13 cellular contexts compared by ENCODE assay signal in the genomic region with DNA sequence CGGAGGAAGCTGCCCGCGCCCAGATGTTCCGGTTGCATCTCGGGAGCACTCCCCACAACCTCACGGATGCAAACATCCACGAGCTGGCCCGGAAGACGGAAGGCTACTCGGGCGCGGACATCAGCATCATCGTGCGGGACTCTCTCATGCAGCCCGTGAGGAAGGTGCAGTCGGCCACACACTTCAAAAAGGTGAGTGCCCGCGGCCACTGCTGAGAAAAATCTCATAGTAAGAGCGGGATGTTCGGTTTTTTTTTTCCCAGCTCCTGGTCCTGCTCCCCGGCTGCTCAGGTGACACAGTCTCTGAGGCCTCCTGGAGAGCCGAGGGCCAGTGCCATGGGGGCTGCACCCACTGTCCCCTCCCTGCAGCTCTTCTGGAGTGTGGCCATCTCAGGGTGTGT. TPM values are rescaled to one million over a fixed set of nuclear protein-coding genes. Genes with fewer than 3 reads are reported as not detected.
"Had no signal": no experiment of that assay in that cellular context is flagged by ENCODE, and none has a peak within 500 bp of the region (broad histone marks: within the 10 kb centered on the region; RNA-seq: fewer than 3 reads in every experiment).

No MANE protein-coding gene starts in this region.

- H3K27ac ChIP-seq: foreskin keratinocyte, SJSA1, transverse colon had no signal

- FAIRE-seq: colon had no signal

- H3K4me3 ChIP-seq: SJSA1, transverse colon had no signal

- H3K9me3 ChIP-seq: SJSA1, transverse colon had no signal

- H3K27me3 ChIP-seq: foreskin keratinocyte, SJSA1, transverse colon had no signal

- DNase-seq: activated effector memory CD4-positive, alpha-beta T cell treated with Interleukin-2 at 50 U/mL for 16 hours; activated T-cell treated with anti-CD3 and anti-CD28 coated beads, Interleukin-2, amount 50 U/mL, for 1 hour; foreskin keratinocyte; mesendoderm; stimulated activated CD4-positive, alpha-beta T cell treated with anti-CD3 and anti-CD28 coated beads, Interleukin-12 subunit alpha, Interleukin-12 subunit beta, amount 100 ng/mL, for 4 hours; stimulated activated naive CD8-positive, alpha-beta T cell treated with anti-CD3 and anti-CD28 coated beads, Interleukin-15, Interleukin-2, amounts not matched to agents 100 U/mL and 50 U/mL, for 24 hours; transverse colon had no signal

- ATAC-seq: activated CD4-positive, CD25-positive, alpha-beta regulatory T cell treated with anti-CD3 and anti-CD28 coated beads, Interleukin-2, amount 50 U/mL, for 24 hours; foreskin keratinocyte; stimulated activated naive CD8-positive, alpha-beta T cell treated with anti-CD3 and anti-CD28 coated beads, Interleukin-15, Interleukin-2, amounts not matched to agents 100 U/mL and 50 U/mL, for 24 hours had no signal

- H3K4me1 ChIP-seq: foreskin keratinocyte, SJSA1 had no signal

RNA-seq across cellular contexts. Expression of gene TMED6, which starts 30.5 kb away (rescaled TPM):
- total RNA-seq: foreskin keratinocyte, kidney epithelial cell, lower leg skin had no signal
- polyA plus RNA-seq: neural cell had no signal
